ENCODE assay signal across 8 cellular contexts in genomic region chr13:28138756-28139470, GRCh38. TPM values are rescaled to one million over a fixed set of nuclear protein-coding genes. Genes with fewer than 3 reads are reported as not detected.
DNase-seq lines count a peak whose midpoint lies in the region; ATAC-seq and TF ChIP-seq lines count a peak whose summit lies in the region.

No MANE protein-coding gene starts in this region.

- peak overlapping the region; percentile 90 for H3K27ac ChIP-seq in Karpas-422 (ENCODE audit: low read length)
- peak overlapping the region; percentile 73 to 99 (median 98) for H3K27ac ChIP-seq in heart left ventricle
- H3K27ac ChIP-seq in tibial nerve = peak overlapping the region; percentile 95 to 99 (median 98)

- no peak overlapping the region for H2AFZ ChIP-seq in Karpas-422 (ENCODE audit: low read length)

- H3K9me3 ChIP-seq in Karpas-422 (ENCODE audit: low read length) = no peaks in the 10 kb centered on the region
- no peaks in the 10 kb centered on the region for H3K9me3 ChIP-seq in adipocyte (ENCODE audit: control insufficient read depth, low read length)
- H3K9me3 ChIP-seq in heart left ventricle = no peaks in the 10 kb centered on the region
- H3K9me3 ChIP-seq in tibial nerve = no peaks in the 10 kb centered on the region

- H3K4me3 ChIP-seq in Karpas-422 (ENCODE audit: low read length) (peak overlapping the region; percentile 82), adipocyte (ENCODE audit: low read length) (peak overlapping the region; percentile 100), heart left ventricle (peak overlapping the region; percentile 51 to 100 (median 92)), tibial nerve (peak overlapping the region; percentile 93 to 99 (median 97))

- H3K9ac ChIP-seq in Karpas-422 (ENCODE audit: low read length) (peak overlapping the region; percentile 99), adipocyte (ENCODE audit: low read length) (peak overlapping the region; percentile 96)

- intact Hi-C loops in heart left ventricle (cut with DNase I) = loop anchor here in 2 of 10 donors (5.0 to 10.0 kb wide), 2 partner anchors 516 to 578 kb away; partner anchors contain the start of genes POMP (in 1 of the 2) and SLC46A3 (in 1 of the 2)

- DNase-seq in EH (ENCODE audit: low read depth) (peak; percentile 93), Karpas-422 (peak; percentile 94), SW480 (ENCODE audit: low spot score) (peak; percentile 90), adipocyte (ENCODE audit: low read depth) (peak; percentile 87), heart left ventricle (peak; percentile 87 to 91 (median 89)), pons (ENCODE audit: low spot score) (peak; percentile 77), tibial nerve (ENCODE audit: low spot score in 2 of 2) (peak; percentile 53 to 87)

- H3K4me1 ChIP-seq in Karpas-422 (ENCODE audit: low read length) = peaks cover 26% of the 10 kb centered on the region
- peaks cover 30% of the 10 kb centered on the region for H3K4me1 ChIP-seq in adipocyte (ENCODE audit: control insufficient read depth, insufficient read depth, low read length)
- peaks cover 0 to 51% (median 27%) of the 10 kb centered on the region in 12 donors for H3K4me1 ChIP-seq in heart left ventricle
- peaks cover 0 to 52% (median 13%) of the 10 kb centered on the region in 4 donors for H3K4me1 ChIP-seq in tibial nerve

- H3K79me2 ChIP-seq in Karpas-422 (ENCODE audit: low read length) = peaks cover 67% of the 10 kb centered on the region

- no peak for TF ChIP-seq CTCF in heart left ventricle (IDR thresholded peaks at IDR 0.05)
- no peak for TF ChIP-seq CTCF in tibial nerve (IDR thresholded peaks at IDR 0.05)

- H3K36me3 ChIP-seq in Karpas-422 (ENCODE audit: insufficient read depth, low read length) = no peaks in the 10 kb centered on the region; the same call in 1 of the 2 replicates
- H3K36me3 ChIP-seq in adipocyte (ENCODE audit: control insufficient read depth, insufficient read depth, low read length, severe bottlenecking) = no peaks in the 10 kb centered on the region
- no peaks in the 10 kb centered on the region for H3K36me3 ChIP-seq in heart left ventricle
- no peaks in the 10 kb centered on the region for H3K36me3 ChIP-seq in tibial nerve

- H4K20me1 ChIP-seq in Karpas-422 (ENCODE audit: insufficient read depth, low read depth, low read length) = peaks cover 38% of the 10 kb centered on the region

- TF ChIP-seq POLR2A in heart left ventricle (IDR thresholded peaks at IDR 0.05) (peak in 1 of 2 donors; percentile 38), tibial nerve (IDR thresholded peaks at IDR 0.05) (peak in 1 of 2 donors; percentile 49)

- H3K9me2 ChIP-seq in Karpas-422 (replicated peaks; ENCODE audit: insufficient read depth, low read length) = no peaks in the 10 kb centered on the region

- peak; percentile 49 for ATAC-seq in GM21723 (IDR thresholded peaks at IDR 0.05; ENCODE audit: unreplicated experiment)
- peak; percentile 79 to 84 (median 81) for ATAC-seq in heart left ventricle

- peak in 1 of 2 donors; percentile 89 for TF ChIP-seq EP300 in tibial nerve (IDR thresholded peaks at IDR 0.05)

- H3K27me3 ChIP-seq in Karpas-422 (ENCODE audit: low read length) = no peaks in the 10 kb centered on the region
- H3K27me3 ChIP-seq in adipocyte (replicated peaks; ENCODE audit: control insufficient read depth, insufficient read depth, low read length) = no peaks in the 10 kb centered on the region
- no peaks in the 10 kb centered on the region for H3K27me3 ChIP-seq in heart left ventricle
- no peaks in the 10 kb centered on the region for H3K27me3 ChIP-seq in tibial nerve

- WGBS in heart left ventricle, 4 donors = 0 to 3% (median 1%) methylated on average over 29 to 60 of the region's 60 CpGs
- WGBS in tibial nerve, 2 donors = 0 to 1% methylated on average over 15 to 19 of the region's 60 CpGs

- peak overlapping the region; percentile 87 for H3K4me2 ChIP-seq in Karpas-422 (ENCODE audit: low read depth, low read length, poor library complexity, severe bottlenecking)

RNA-seq across cellular contexts. Expression of gene PAN3, which starts 0.6 kb away (rescaled TPM):
- total RNA-seq in Karpas-422 (2014; rRNA removed; shearing (Covaris generic); ENCODE audit: low replicate concordance) = 21.1 and 39.8 TPM in 2 replicates
- total RNA-seq in heart left ventricle (10 to 100 TPM in 3 of 9 donors, 1 to 10 TPM in 6; 7.4 to 18.8 (median 9.5) TPM), tibial nerve (10 to 100 TPM; 40.5 to 54.4 (median 49.0) TPM)
- 1 to 10 TPM; 4.1 to 5.6 TPM for polyA plus RNA-seq in heart left ventricle

RNA-seq across cellular contexts. Expression of gene FLT3, which starts 38.5 kb away (rescaled TPM):
- total RNA-seq in Karpas-422 (2014; rRNA removed; shearing (Covaris generic); ENCODE audit: low replicate concordance) = not detected in 2 replicates
- total RNA-seq in heart left ventricle = under 1 TPM in 7 of 9 donors, not detected in 2; 0.09 to 0.48 (median 0.23) TPM
- polyA plus RNA-seq in heart left ventricle = under 1 TPM; 0.11 to 0.18 TPM
- total RNA-seq in tibial nerve = under 1 TPM in 3 of 4 donors, not detected in 1; 0.20 to 0.42 (median 0.22) TPM

Comparison
In these comparisons a context has a peak if more than half of its experiments do, and no peak if none do; other contexts are left out.
1. Peak in every context shown above with its lines: DNase-seq, ATAC-seq, H3K4me3 ChIP-seq and H3K27ac ChIP-seq.